In genomic region chr2:134362152-134362653, GRCh38 we compare ENCODE assay signal across 18 cellular contexts.
"Had no signal": no experiment of that assay in that cellular context is flagged by ENCODE, and none has a peak within 500 bp of the region (broad histone marks: within the 10 kb centered on the region; RNA-seq: fewer than 3 reads in every experiment).

No MANE protein-coding gene starts in this region.

- H3K27me3 ChIP-seq: brain microvascular endothelial cell, esophagus squamous epithelium, upper lobe of left lung had no signal

- DNase-seq: activated CD4-positive, alpha-beta T cell treated with anti-CD3 and anti-CD28 coated beads for 4 hours; activated naive CD4-positive, alpha-beta T cell treated with anti-CD3 and anti-CD28 coated beads, Interleukin-2, amount 50 U/mL, for 16 hours; activated T-cell treated with anti-CD3 and anti-CD28 coated beads for 4 hours; amniotic stem cell; brain microvascular endothelial cell; dermis blood vessel endothelial cell; esophagus squamous epithelium; foreskin fibroblast; glutamatergic neuron; immature natural killer cell; left colon; stimulated activated CD4-positive, alpha-beta T cell treated with anti-CD3 and anti-CD28 coated beads, Interleukin-2, amount 100 ng/mL, for 48 hours; stimulated activated naive CD4-positive, alpha-beta T cell treated with Interleukin-2 at 50 U/mL for 16 hours; T-cell; T1000; upper lobe of left lung had no signal

- H3K4me3 ChIP-seq: esophagus squamous epithelium, upper lobe of left lung had no signal

- ATAC-seq: T-cell had no signal

- H3K27ac ChIP-seq: brain microvascular endothelial cell, esophagus squamous epithelium, upper lobe of left lung, VCaP had no signal

- H3K27ac Mint-ChIP-seq: activated T-helper 2 cell treated with anti-CD3 and anti-CD28 coated beads, Interferon-gamma antibody, Interleukin-2, Interleukin-4, amounts not matched to agents 10 μg/mL and 5 μg/mL and 100 μg/mL, durations not matched to agents 14 hours and 24 hours and 36 hours; immature natural killer cell; T-cell had no signal

- H3K27me3 Mint-ChIP-seq: T-cell had no signal

- H3K9me3 Mint-ChIP-seq: activated T-helper 2 cell treated with anti-CD3 and anti-CD28 coated beads, Interferon-gamma antibody, Interleukin-2, Interleukin-4, amounts not matched to agents 10 μg/mL and 5 μg/mL and 100 μg/mL, durations not matched to agents 14 hours and 24 hours and 36 hours; immature natural killer cell; T-cell had no signal

- H3K4me3 Mint-ChIP-seq: immature natural killer cell, T-cell had no signal

- H3K9me3 ChIP-seq: esophagus squamous epithelium, upper lobe of left lung had no signal
